Comparison of ENCODE assay signal across 15 cellular contexts in the genomic region with DNA sequence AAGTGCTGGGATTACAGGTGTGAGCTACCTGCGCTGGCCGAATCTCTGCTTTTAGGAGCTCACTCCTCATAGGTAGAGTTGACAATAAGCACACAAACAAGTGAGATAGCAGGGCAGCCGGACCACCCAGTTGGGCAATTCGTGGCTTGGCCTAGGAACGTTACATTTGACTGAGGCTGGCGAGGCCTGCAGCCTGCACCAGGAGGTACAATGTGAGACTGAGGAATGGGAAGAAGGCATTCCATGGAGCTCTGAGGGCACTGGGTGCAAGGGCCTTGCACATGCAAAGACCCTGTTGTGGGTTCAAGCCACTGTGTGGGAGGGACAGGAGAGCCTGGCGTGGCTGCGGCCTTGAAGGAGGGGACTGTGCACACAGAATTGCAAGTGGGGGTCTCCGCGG.
"Had no signal": no experiment of that assay in that cellular context is flagged by ENCODE, and none has a peak within 500 bp of the region (broad histone marks: within the 10 kb centered on the region; RNA-seq: fewer than 3 reads in every experiment).

No MANE protein-coding gene starts in this region.

- H3K4me3 ChIP-seq: testis had no signal

- DNase-seq: activated CD4-positive, alpha-beta T cell treated with anti-CD3 and anti-CD28 coated beads for 48 hours; cerebellar nuclear complex; dermis blood vessel endothelial cell; hippocampal formation; kidney glomerular epithelial cell; midbrain; nucleus accumbens; stimulated activated CD4-positive, alpha-beta T cell treated with anti-CD3 and anti-CD28 coated beads, Interleukin-4, amount 100 ng/mL, for 1 hour; stimulated activated CD8-positive, alpha-beta memory T cell treated with anti-CD3 and anti-CD28 coated beads, Interleukin-4, amount 100 ng/mL, for 48 hours; stimulated activated naive CD8-positive, alpha-beta T cell treated with anti-CD3 and anti-CD28 coated beads, Interleukin-15, Interleukin-2, amounts not matched to agents 100 U/mL and 50 U/mL, for 24 hours; SW 1271; T-helper 9 cell; testis had no signal

- H3K27me3 ChIP-seq: testis had no signal

- H3K27ac ChIP-seq: testis had no signal

- H3K36me3 Mint-ChIP-seq: activated naive CD8-positive, alpha-beta T cell had no signal

- H3K4me3 Mint-ChIP-seq: activated naive CD8-positive, alpha-beta T cell had no signal

- H3K9me3 Mint-ChIP-seq: activated T-helper 2 cell treated with anti-CD3 and anti-CD28 coated beads, Interferon-gamma antibody, Interleukin-2, Interleukin-4, amounts not matched to agents 10 μg/mL and 5 μg/mL and 100 μg/mL, durations not matched to agents 14 hours and 24 hours and 36 hours had no signal

- H3K27me3 Mint-ChIP-seq: activated naive CD8-positive, alpha-beta T cell had no signal

- H3K9me3 ChIP-seq: testis had no signal
